In the genomic region with DNA sequence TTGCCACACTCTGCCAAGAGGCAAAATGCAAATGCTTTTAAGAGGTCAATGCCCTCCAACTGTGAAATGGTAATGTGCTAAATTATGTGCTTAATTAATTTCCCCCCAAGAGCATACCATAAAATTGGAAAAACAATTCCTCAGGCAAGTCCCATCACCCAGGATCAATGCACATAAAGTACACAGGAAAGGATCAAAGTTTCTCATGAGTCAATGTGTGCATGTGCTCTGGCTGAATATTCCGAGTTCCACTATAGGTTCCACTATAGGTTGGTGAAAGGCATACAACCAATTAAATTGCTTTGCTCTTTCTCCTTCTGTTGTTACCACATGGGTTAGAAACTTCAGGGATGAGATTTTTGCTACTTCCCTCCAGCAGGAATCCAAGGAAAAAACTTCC, we compare ENCODE assay signal across 9 cellular contexts.
"Had no signal": no experiment of that assay in that cellular context is flagged by ENCODE, and none has a peak within 500 bp of the region (broad histone marks: within the 10 kb centered on the region; RNA-seq: fewer than 3 reads in every experiment).

No MANE protein-coding gene starts in this region.

- H3K4me1 Mint-ChIP-seq: IgD-negative memory B cell had no signal

- ATAC-seq: HCT116 had no signal

- H3K4me1 ChIP-seq: HAP-1 had no signal

- H3K36me3 ChIP-seq: HAP-1 had no signal

- H3K4me2 ChIP-seq: KMS-11 had no signal

- H3K27ac ChIP-seq: GM23248, HL-60, KMS-11 had no signal

- H3K9me3 ChIP-seq: HAP-1 had no signal

- DNase-seq: GM23248, H7, HFFc6, KBM-7 had no signal

- H3K9ac ChIP-seq: GM23248, KMS-11 had no signal

- H3K4me3 ChIP-seq: GM23248, HAP-1 had no signal

- H3K27ac Mint-ChIP-seq: HFFc6, IgD-negative memory B cell had no signal

- H3K9me3 Mint-ChIP-seq: HFFc6, IgD-negative memory B cell had no signal

- H2AFZ ChIP-seq: GM23248 had no signal

- H3K36me3 Mint-ChIP-seq: IgD-negative memory B cell had no signal

- H3K4me3 Mint-ChIP-seq: HFFc6, IgD-negative memory B cell had no signal
